Comparison of ENCODE assay signal across 1 cellular context in genomic region chr11:33059331-33060007, GRCh38.
TF ChIP-seq lines count a peak whose summit lies in the region.

No MANE protein-coding gene starts in this region.

TF ChIP-seq in A549, 52 proteins besides CTCF, POLR2A, EP300 and RAD21:
- TF ChIP-seq PHF8 (IDR thresholded peaks at IDR 0.05; ENCODE audit: borderline replicate concordance, low read depth) = no peak
- TF ChIP-seq RNF2 (IDR thresholded peaks at IDR 0.05; ENCODE audit: borderline replicate concordance, low read depth) = no peak
